Comparison of ENCODE assay signal across 10 cellular contexts in genomic region chr10:34124522-34125035, GRCh38.
DNase-seq lines count a peak whose midpoint lies in the region; ATAC-seq and TF ChIP-seq lines count a peak whose summit lies in the region.
"Had no signal": no experiment of that assay in that cellular context is flagged by ENCODE, and none has a peak within 500 bp of the region (broad histone marks: within the 10 kb centered on the region; RNA-seq: fewer than 3 reads in every experiment).

No MANE protein-coding gene starts in this region.

- no peak overlapping the region for H3K4me2 ChIP-seq in neuronal stem cell (ENCODE audit: insufficient read depth, low read length, poor library complexity, severe bottlenecking)

- no peak for ATAC-seq in GM19395 (IDR thresholded peaks at IDR 0.05; ENCODE audit: unreplicated experiment)

- no peak for TF ChIP-seq POLR2A in adrenal gland (IDR thresholded peaks at IDR 0.05)

- no peak overlapping the region for H2AK5ac ChIP-seq in neuronal stem cell (ENCODE audit: low read depth, low read length)

- no peak overlapping the region for H4K91ac ChIP-seq in neuronal stem cell (ENCODE audit: low read depth, low read length, poor library complexity)

- 69 to 82% (median 76%) methylated on average over 6 of the region's 6 CpGs for WGBS in adrenal gland, 4 donors
- WGBS in neuronal stem cell (ENCODE audit: extremely low coverage in 2 of 2, insufficient read length in 2 of 2, insufficient replicate concordance in 1 of 2), 2 donors: no CpG with 5 or more reads among the region's 6 CpGs

- H3K9ac ChIP-seq in neuronal stem cell (ENCODE audit: low read depth, low read length, poor library complexity): no peak overlapping the region

- H2BK120ac ChIP-seq in neuronal stem cell (ENCODE audit: low read depth, low read length): no peak overlapping the region

- H3K36me3 Mint-ChIP-seq in glutamatergic neuron (ENCODE audit: unreplicated experiment): no peaks in the 10 kb centered on the region

- no peak overlapping the region for H3K4me3 Mint-ChIP-seq in glutamatergic neuron (ENCODE audit: unreplicated experiment)
- H3K4me3 Mint-ChIP-seq: T-helper 1 cell treated with Interleukin-12 subunit alpha and Interleukin-12 subunit beta and Interleukin-4 antibody, amounts not matched to agents 30 μg/mL and 1 μg/mL, for 36 hours had no signal

- no peak overlapping the region for H3K27ac Mint-ChIP-seq in glutamatergic neuron (ENCODE audit: unreplicated experiment)
- H3K27ac Mint-ChIP-seq: T-helper 1 cell treated with Interleukin-12 subunit alpha and Interleukin-12 subunit beta and Interleukin-4 antibody, amounts not matched to agents 30 μg/mL and 1 μg/mL, for 36 hours had no signal

- no peaks in the 10 kb centered on the region for H3K27me3 ChIP-seq in ACC112 (ENCODE audit: insufficient read depth, low read length)
- no peaks in the 10 kb centered on the region for H3K27me3 ChIP-seq in adrenal gland
- H3K27me3 ChIP-seq in neuronal stem cell (ENCODE audit: control insufficient read depth in 3 of 3, insufficient read depth in 3 of 3, low read depth in 1 of 3, low read length in 3 of 3): no peaks in the 10 kb centered on the region

- no peaks in the 10 kb centered on the region for H3K79me2 ChIP-seq in ACC112 (ENCODE audit: control insufficient read depth, insufficient read depth, low read length, unreplicated experiment)

- H3K18ac ChIP-seq in neuronal stem cell (ENCODE audit: low read length): no peak overlapping the region

- H3K27ac ChIP-seq in ACC112 (ENCODE audit: low read depth, low read length) (peak overlapping the region; percentile 45), adrenal gland (no peak overlapping the region), neuronal stem cell (replicated peaks; ENCODE audit: low read length) (no peak overlapping the region)

- no peaks in the 10 kb centered on the region for H3K27me3 Mint-ChIP-seq in glutamatergic neuron (ENCODE audit: unreplicated experiment)

- H3K4me1 Mint-ChIP-seq in glutamatergic neuron (ENCODE audit: low read depth, unreplicated experiment): peaks cover 8% of the 10 kb centered on the region

- no peaks in the 10 kb centered on the region for H3K36me3 ChIP-seq in ACC112 (ENCODE audit: insufficient read depth, low read length)
- no peaks in the 10 kb centered on the region for H3K36me3 ChIP-seq in adrenal gland (replicated peaks in 1 of 2)
- H3K36me3 ChIP-seq in neuronal stem cell (replicated peaks in 1 of 2; ENCODE audit: control insufficient read depth in 2 of 2, insufficient read depth in 2 of 2, low read length in 2 of 2): peaks cover 0 to 11% of the 10 kb centered on the region in 2 donors

- TF ChIP-seq CTCF in HFF-Myc (IDR thresholded peaks at IDR 0.05; ENCODE audit: low read depth, low read length, missing control alignments) (no peak), adrenal gland (IDR thresholded peaks at IDR 0.05) (no peak), glutamatergic neuron (IDR thresholded peaks at IDR 0.05; ENCODE audit: partially characterized antibody, unreplicated experiment) (no peak)

- H3K9me3 ChIP-seq in adrenal gland (replicated peaks in 1 of 3): no peaks in the 10 kb centered on the region
- no peaks in the 10 kb centered on the region for H3K9me3 ChIP-seq in neuronal stem cell (replicated peaks in 1 of 2; ENCODE audit: control insufficient read depth in 2 of 2, insufficient read depth in 1 of 2, low read depth in 1 of 2, low read length in 2 of 2)

- no peaks in the 10 kb centered on the region for H3K9me3 Mint-ChIP-seq in glutamatergic neuron (ENCODE audit: unreplicated experiment)
- H3K9me3 Mint-ChIP-seq: T-helper 1 cell treated with Interleukin-12 subunit alpha and Interleukin-12 subunit beta and Interleukin-4 antibody, amounts not matched to agents 30 μg/mL and 1 μg/mL, for 36 hours had no signal

- H2AFZ ChIP-seq in ACC112 (ENCODE audit: low read length, unreplicated experiment) (no peak overlapping the region), neuronal stem cell (ENCODE audit: low read length) (no peak overlapping the region)

- no peak overlapping the region for H3K14ac ChIP-seq in neuronal stem cell (ENCODE audit: low read length)

- H3K4ac ChIP-seq in neuronal stem cell (ENCODE audit: low read length): no peak overlapping the region

- intact Hi-C loops in adrenal gland (cut with DNase I): no loop called here

- no peak overlapping the region for H2BK5ac ChIP-seq in neuronal stem cell (ENCODE audit: low read length)

- peaks cover 27% of the 10 kb centered on the region for H3K4me1 ChIP-seq in ACC112 (ENCODE audit: control insufficient read depth, insufficient read depth, low read length, unreplicated experiment)
- H3K4me1 ChIP-seq in adrenal gland (replicated peaks in 1 of 2): peaks cover 0 to 21% of the 10 kb centered on the region in 2 donors
- peaks cover 14 to 20% of the 10 kb centered on the region in 2 donors for H3K4me1 ChIP-seq in neuronal stem cell (ENCODE audit: control insufficient read depth in 2 of 2, insufficient read depth in 1 of 2, low read depth in 1 of 2, low read length in 2 of 2)

- H3K4me3 ChIP-seq in ACC112 (ENCODE audit: low read depth, low read length) (peak overlapping the region; percentile 9; the same call in 1 of the 2 replicates), HFF-Myc (replicated peaks; ENCODE audit: low read depth, low read length) (no peak overlapping the region), adrenal gland (no peak overlapping the region), neuronal stem cell (ENCODE audit: low read length in 2 of 2) (no peak overlapping the region)

- H2BK12ac ChIP-seq in neuronal stem cell (ENCODE audit: low read length): no peak overlapping the region

- H3K79me1 ChIP-seq in neuronal stem cell (ENCODE audit: low read depth, low read length): no peaks in the 10 kb centered on the region

- no peak overlapping the region for H2BK15ac ChIP-seq in neuronal stem cell (ENCODE audit: low read length)

- no peak overlapping the region for H4K8ac ChIP-seq in neuronal stem cell (ENCODE audit: low read depth, low read length)

- peak; percentile 55 for DNase-seq in HFF-Myc (ENCODE audit: extremely low read depth, low read depth)
- DNase-seq in adrenal gland: peak in 6 of 7 donors; percentile 47 to 77 (median 65)
- peak; percentile 94 for DNase-seq in kidney tubule cell (ENCODE audit: low spot score)
- DNase-seq in neuronal stem cell (ENCODE audit: low spot score): no peak
- no peak for DNase-seq in glutamatergic neuron
- no peak for DNase-seq in DMS 273 (lab: John Stamatoyannopoulos, UW; ENCODE audit: unreplicated experiment)
- DNase-seq: DMS79 had no signal

- no peak overlapping the region for H3K23ac ChIP-seq in neuronal stem cell (ENCODE audit: low read depth, low read length, poor library complexity)

Comparison
In these comparisons a context has a peak if more than half of its experiments do, and no peak if none do; other contexts are left out.
1. DNase-seq: peak in HFF-Myc (single experiment), adrenal gland (6 of 7) and kidney tubule cell (single experiment); none in neuronal stem cell (single experiment), glutamatergic neuron (single experiment) and DMS 273 (single experiment).